8 cellular contexts compared by ENCODE assay signal in genomic region chr4:48483777-48484493, GRCh38. TPM values are rescaled to one million over a fixed set of nuclear protein-coding genes. Genes with fewer than 3 reads are reported as not detected.
DNase-seq lines count a peak whose midpoint lies in the region; ATAC-seq lines count a peak whose summit lies in the region.

No MANE protein-coding gene starts in this region.

- H3K27me3 ChIP-seq in HUES48 (ENCODE audit: control insufficient read depth, insufficient read depth, low read length): peaks cover 56% of the 10 kb centered on the region
- peaks cover 14 to 27% of the 10 kb centered on the region in 2 donors for H3K27me3 ChIP-seq in naive thymus-derived CD4-positive, alpha-beta T cell (ENCODE audit: control insufficient read depth in 2 of 2, insufficient read depth in 2 of 2, low read length in 2 of 2)

- H3K27ac ChIP-seq in HUES48 (ENCODE audit: low read depth, low read length): no peak overlapping the region
- no peak overlapping the region for H3K27ac ChIP-seq in naive thymus-derived CD4-positive, alpha-beta T cell (ENCODE audit: low read depth, low read length)

- H3K4me3 Mint-ChIP-seq in central memory CD8-positive, alpha-beta T cell: peak overlapping the region; percentile 36
- H3K4me3 Mint-ChIP-seq in naive thymus-derived CD4-positive, alpha-beta T cell: peak overlapping the region; percentile 53 to 89 (median 78)

- intact Hi-C loops in naive thymus-derived CD4-positive, alpha-beta T cell (cut with micrococcal nuclease): no loop called here

- H3K36me3 ChIP-seq in HUES48 (ENCODE audit: control insufficient read depth, insufficient read depth, low read length): no peaks in the 10 kb centered on the region
- no peaks in the 10 kb centered on the region for H3K36me3 ChIP-seq in naive thymus-derived CD4-positive, alpha-beta T cell (ENCODE audit: control insufficient read depth in 2 of 3, insufficient read depth in 3 of 3, low read length in 3 of 3)

- DNase-seq in CD1c-positive myeloid dendritic cell (ENCODE audit: extremely low spot score) (peak; percentile 15), NCI-H2029 (lab: John Stamatoyannopoulos, UW) (no peak), LoVo (ENCODE audit: low spot score) (no peak), foreskin melanocyte (no peak), Kasumi-1 (lab: John Stamatoyannopoulos, UW) (no peak)
- DNase-seq in central memory CD8-positive, alpha-beta T cell (ENCODE audit: low spot score in 2 of 2): no peak
- peak in 4 of 9 donors; percentile 11 to 20 (median 14) for DNase-seq in naive thymus-derived CD4-positive, alpha-beta T cell

- no peaks in the 10 kb centered on the region for H3K9me3 ChIP-seq in HUES48 (ENCODE audit: control insufficient read depth, insufficient read depth, low read length)
- H3K9me3 ChIP-seq in naive thymus-derived CD4-positive, alpha-beta T cell (ENCODE audit: control insufficient read depth in 2 of 3, low read length in 3 of 3): no peaks in the 10 kb centered on the region

- no peak overlapping the region for H3K27ac Mint-ChIP-seq in central memory CD8-positive, alpha-beta T cell (ENCODE audit: low read depth)
- peak overlapping the region in 3 of 9 donors; percentile 15 to 48 (median 30) for H3K27ac Mint-ChIP-seq in naive thymus-derived CD4-positive, alpha-beta T cell

- POLR2A ChIA-PET in naive thymus-derived CD4-positive, alpha-beta T cell (lab: Charles Lee): no interaction called here

- H3K9ac ChIP-seq in HUES48 (ENCODE audit: low read depth, low read length): no peak overlapping the region

- H3K27me3 Mint-ChIP-seq in central memory CD8-positive, alpha-beta T cell: peaks cover 72% of the 10 kb centered on the region
- peaks cover 64 to 81% (median 69%) of the 10 kb centered on the region in 5 donors for H3K27me3 Mint-ChIP-seq in naive thymus-derived CD4-positive, alpha-beta T cell

- H3K36me3 Mint-ChIP-seq in central memory CD8-positive, alpha-beta T cell (ENCODE audit: insufficient read depth): no peaks in the 10 kb centered on the region
- H3K36me3 Mint-ChIP-seq in naive thymus-derived CD4-positive, alpha-beta T cell: peaks cover 0 to 9% (median 4%) of the 10 kb centered on the region in 5 donors

- peak overlapping the region; percentile 66 for H3K4me3 ChIP-seq in HUES48 (ENCODE audit: low read depth, low read length)
- peak overlapping the region; percentile 33 for H3K4me3 ChIP-seq in naive thymus-derived CD4-positive, alpha-beta T cell (ENCODE audit: low read length)

- peaks cover 17% of the 10 kb centered on the region for H3K4me1 ChIP-seq in HUES48 (ENCODE audit: control insufficient read depth, insufficient read depth, low read length)
- H3K4me1 ChIP-seq in naive thymus-derived CD4-positive, alpha-beta T cell (ENCODE audit: control insufficient read depth in 2 of 2, insufficient read depth in 2 of 2, low read length in 2 of 2): peaks cover 0 to 4% of the 10 kb centered on the region in 2 donors

- CTCF ChIA-PET in naive thymus-derived CD4-positive, alpha-beta T cell (lab: Charles Lee): no interaction called here

- ATAC-seq in central memory CD8-positive, alpha-beta T cell (replicated peaks; ENCODE audit: extremely low read depth, poor library complexity, severe bottlenecking): peak; percentile 17
- peak; percentile 50 for ATAC-seq in naive thymus-derived CD4-positive, alpha-beta T cell

- H3K9me3 Mint-ChIP-seq in central memory CD8-positive, alpha-beta T cell: no peaks in the 10 kb centered on the region
- peaks cover 0 to 4% (median 0%) of the 10 kb centered on the region in 11 donors for H3K9me3 Mint-ChIP-seq in naive thymus-derived CD4-positive, alpha-beta T cell

- H3K4me1 Mint-ChIP-seq in central memory CD8-positive, alpha-beta T cell: peaks cover 12% of the 10 kb centered on the region
- peaks cover 16 to 21% (median 17%) of the 10 kb centered on the region in 7 donors for H3K4me1 Mint-ChIP-seq in naive thymus-derived CD4-positive, alpha-beta T cell

RNA-seq across cellular contexts. Expression of gene SLC10A4, which starts 0.8 kb away (rescaled TPM):
- under 1 TPM in 2 of 5 experiments, not detected in 3; 0.16 to 0.17 TPM for total RNA-seq in naive thymus-derived CD4-positive, alpha-beta T cell
- under 1 TPM in 1 of 2 donors, not detected in 1; 0.09 TPM for polyA plus RNA-seq in naive thymus-derived CD4-positive, alpha-beta T cell

RNA-seq across cellular contexts. Expression of gene ZAR1, which starts 6.1 kb away (rescaled TPM):
- total RNA-seq in naive thymus-derived CD4-positive, alpha-beta T cell: not detected
- not detected for polyA plus RNA-seq in naive thymus-derived CD4-positive, alpha-beta T cell
